In genomic region chr10:132546567-132547420, GRCh38 we compare ENCODE assay signal across 11 cellular contexts. TPM values are rescaled to one million over a fixed set of nuclear protein-coding genes. Genes with fewer than 3 reads are reported as not detected.
DNase-seq lines count a peak whose midpoint lies in the region; TF ChIP-seq lines count a peak whose summit lies in the region.
"Had no signal": no experiment of that assay in that cellular context is flagged by ENCODE, and none has a peak within 500 bp of the region (broad histone marks: within the 10 kb centered on the region; RNA-seq: fewer than 3 reads in every experiment).

No MANE protein-coding gene starts in this region.

- intact Hi-C loops in activated CD4-positive, alpha-beta memory T cell treated with anti-CD3 and anti-CD28 coated beads for 36 hours (cut with micrococcal nuclease), result no loop called here

- POLR2A ChIA-PET in activated CD4-positive, alpha-beta memory T cell treated with anti-CD3 and anti-CD28 coated beads for 36 hours (lab: Charles Lee), result no interaction called here

- H3K27ac ChIP-seq in brain microvascular endothelial cell, result no peak overlapping the region
- H3K27ac ChIP-seq: dorsolateral prefrontal cortex had no signal

- TF ChIP-seq CTCF in brain microvascular endothelial cell (IDR thresholded peaks at IDR 0.05; ENCODE audit: low read depth, low read length, missing control alignments), result no peak

- in situ Hi-C loops in G401 (cut with HindIII; ENCODE audit: low sequenced_read_pairs) (no loop called here), brain microvascular endothelial cell (cut with HindIII; ENCODE audit: low pct_ligation_motif_present, low sequenced_read_pairs) (no loop called here)

- H3K36me3 ChIP-seq in brain microvascular endothelial cell (replicated peaks), result no peaks in the 10 kb centered on the region

- no peaks in the 10 kb centered on the region for H3K27me3 ChIP-seq in brain microvascular endothelial cell (replicated peaks)
- H3K27me3 ChIP-seq: dorsolateral prefrontal cortex had no signal

- H3K9me3 Mint-ChIP-seq in activated CD4-positive, alpha-beta memory T cell treated with anti-CD3 and anti-CD28 coated beads for 36 hours, result no peaks in the 10 kb centered on the region
- H3K9me3 Mint-ChIP-seq: activated T-cell treated with anti-CD3 and anti-CD28 coated beads, Interleukin-2, amount 50 U/mL, for 4 hours; neural crest cell had no signal

- CTCF ChIA-PET in activated CD4-positive, alpha-beta memory T cell treated with anti-CD3 and anti-CD28 coated beads for 36 hours (lab: Charles Lee), result interaction anchor here (0.5 kb wide), 1 partner anchor 22 kb away, joined by 3 read pairs; no protein-coding TSS in a partner anchor

- DNase-seq in G401 (ENCODE audit: low spot score) (peak; percentile 44), NAMALWA (ENCODE audit: low spot score) (peak; percentile 74), dermis blood vessel endothelial cell (peak; percentile 26), renal cortical epithelial cell (ENCODE audit: low read depth) (peak; percentile 85), brain microvascular endothelial cell (no peak), NCI-H446 (lab: John Stamatoyannopoulos, UW) (no peak)
- DNase-seq in activated CD4-positive, alpha-beta memory T cell treated with anti-CD3 and anti-CD28 coated beads for 36 hours, result no peak
- DNase-seq: NCI-H1930 had no signal

- no peak overlapping the region for H3K4me3 Mint-ChIP-seq in activated CD4-positive, alpha-beta memory T cell treated with anti-CD3 and anti-CD28 coated beads for 36 hours
- H3K4me3 Mint-ChIP-seq: neural crest cell had no signal

- H3K4me3 ChIP-seq in brain microvascular endothelial cell (ENCODE audit: low read depth, low read length), result no peak overlapping the region
- H3K4me3 ChIP-seq: dorsolateral prefrontal cortex had no signal

- no peak overlapping the region for H3K27ac Mint-ChIP-seq in activated CD4-positive, alpha-beta memory T cell treated with anti-CD3 and anti-CD28 coated beads for 36 hours

- no peaks in the 10 kb centered on the region for H3K27me3 Mint-ChIP-seq in activated CD4-positive, alpha-beta memory T cell treated with anti-CD3 and anti-CD28 coated beads for 36 hours

- peaks cover 57% of the 10 kb centered on the region for H3K4me1 Mint-ChIP-seq in activated CD4-positive, alpha-beta memory T cell treated with anti-CD3 and anti-CD28 coated beads for 36 hours (ENCODE audit: low read depth)

- no peaks in the 10 kb centered on the region for H3K36me3 Mint-ChIP-seq in activated CD4-positive, alpha-beta memory T cell treated with anti-CD3 and anti-CD28 coated beads for 36 hours

RNA-seq across cellular contexts. Expression of gene INPP5A, which starts 9.2 kb away (rescaled TPM):
- 22.8 and 44.3 TPM in 2 replicates for total RNA-seq in G401 (2014; rRNA removed; shearing (Covaris generic))
- total RNA-seq in dermis blood vessel endothelial cell (24.1 and 32.8 TPM in 2 replicates), renal cortical epithelial cell (30.7 and 40.8 TPM in 2 replicates)
- 1 to 10 TPM; 7.4 to 7.5 TPM for total RNA-seq in activated CD4-positive, alpha-beta memory T cell treated with anti-CD3 and anti-CD28 coated beads for 36 hours

Comparison
In these comparisons a context has a peak if more than half of its experiments do, and no peak if none do; other contexts are left out.
1. DNase-seq: peak in G401 (single experiment), NAMALWA (single experiment), dermis blood vessel endothelial cell (single experiment) and renal cortical epithelial cell (single experiment); none in activated CD4-positive, alpha-beta memory T cell treated with anti-CD3 and anti-CD28 coated beads for 36 hours (single experiment), brain microvascular endothelial cell (single experiment) and NCI-H446 (0 of 2).